Comparison of ENCODE assay signal across 15 cellular contexts in genomic region chr10:128429835-128430513, GRCh38.
DNase-seq lines count a peak whose midpoint lies in the region; ATAC-seq and TF ChIP-seq lines count a peak whose summit lies in the region.
"Had no signal": no experiment of that assay in that cellular context is flagged by ENCODE, and none has a peak within 500 bp of the region (broad histone marks: within the 10 kb centered on the region; RNA-seq: fewer than 3 reads in every experiment).

No MANE protein-coding gene starts in this region.

- in situ Hi-C loops in gastrocnemius medialis (cut with MboI; ENCODE audit: low sequenced_read_pairs in 4 of 4): no loop called here

- 73% methylated on average over 29 of the region's 33 CpGs for WGBS in esophagus muscularis mucosa

- no peaks in the 10 kb centered on the region for H3K36me3 ChIP-seq in esophagus muscularis mucosa
- no peaks in the 10 kb centered on the region for H3K36me3 ChIP-seq in gastrocnemius medialis
- H3K36me3 ChIP-seq: BLaER1 treated with 17β-estradiol and CSF1 and Interleukin-3, amounts not matched to agents 10 nM and 100 nM had no signal

- DNase-seq in DMS 273 (lab: John Stamatoyannopoulos, UW; ENCODE audit: unreplicated experiment): peak; percentile 15
- no peak for DNase-seq in DMS 273 treated with DMSO at 0.1 percent for 48 hours (lab: John Stamatoyannopoulos, UW)
- DNase-seq in DMS153 treated with DMSO at 0.1 percent for 48 hours (lab: John Stamatoyannopoulos, UW; ENCODE audit: unreplicated experiment): peak; percentile 50
- peak; percentile 1 for DNase-seq in NCI-H187 treated with DMSO at 0.1 percent for 48 hours (lab: John Stamatoyannopoulos, UW)
- peak; percentile 72 for DNase-seq in esophagus muscularis mucosa (ENCODE audit: extremely low spot score)
- DNase-seq in inferior parietal cortex (ENCODE audit: extremely low spot score): no peak
- DNase-seq in gastrocnemius medialis: no peak
- DNase-seq: NCI-H2081 treated with DMSO at 0.1 percent for 48 hours, NCI-H446, RPMI8226 had no signal

- TF ChIP-seq CTCF in esophagus muscularis mucosa (IDR thresholded peaks at IDR 0.05) (no peak), gastrocnemius medialis (IDR thresholded peaks at IDR 0.05 in 4 of 5, conservative IDR thresholded peaks at IDR 0.05 in 1 of 5) (no peak)

- peaks cover 0 to 48% (median 0%) of the 10 kb centered on the region in 4 donors for H3K27me3 ChIP-seq in esophagus muscularis mucosa
- no peaks in the 10 kb centered on the region for H3K27me3 ChIP-seq in gastrocnemius medialis
- H3K27me3 ChIP-seq: BLaER1 treated with 17β-estradiol and CSF1 and Interleukin-3, amounts not matched to agents 10 nM and 100 nM had no signal

- ATAC-seq in HG03520 (IDR thresholded peaks at IDR 0.05; ENCODE audit: unreplicated experiment) (no peak), gastrocnemius medialis (no peak)
- ATAC-seq: K562 had no signal

- H3K4me1 ChIP-seq in esophagus muscularis mucosa (no peaks in the 10 kb centered on the region), gastrocnemius medialis (no peaks in the 10 kb centered on the region)

- H3K27ac ChIP-seq in esophagus muscularis mucosa (replicated peaks in 1 of 4) (no peak overlapping the region), gastrocnemius medialis (no peak overlapping the region)
- H3K27ac ChIP-seq: 22Rv1; BLaER1 treated with 17β-estradiol and CSF1 and Interleukin-3, amounts not matched to agents 10 nM and 100 nM; HL-60 had no signal

- H3K9me3 ChIP-seq in esophagus muscularis mucosa: no peaks in the 10 kb centered on the region
- no peaks in the 10 kb centered on the region for H3K9me3 ChIP-seq in gastrocnemius medialis
- H3K9me3 ChIP-seq: BLaER1 treated with 17β-estradiol and CSF1 and Interleukin-3, amounts not matched to agents 10 nM and 100 nM had no signal

- intact Hi-C loops in esophagus muscularis mucosa (cut with DNase I) (no loop called here), gastrocnemius medialis (cut with DNase I; ENCODE audit: low total_unique reads) (no loop called here)

- H3K4me3 ChIP-seq in esophagus muscularis mucosa: no peak overlapping the region
- no peak overlapping the region for H3K4me3 ChIP-seq in gastrocnemius medialis
- H3K4me3 ChIP-seq: BLaER1 treated with 17β-estradiol and CSF1 and Interleukin-3, amounts not matched to agents 10 nM and 100 nM; K562 had no signal

- TF ChIP-seq EP300 in esophagus muscularis mucosa (IDR thresholded peaks at IDR 0.05): no peak

- TF ChIP-seq POLR2A in esophagus muscularis mucosa (IDR thresholded peaks at IDR 0.05; ENCODE audit: low read depth) (no peak), gastrocnemius medialis (IDR thresholded peaks at IDR 0.05) (no peak)

Comparison
In these comparisons a context has a peak if more than half of its experiments do, and no peak if none do; other contexts are left out.
1. DNase-seq: peak in DMS 273 (single experiment), DMS153 treated with DMSO at 0.1 percent for 48 hours (single experiment), NCI-H187 treated with DMSO at 0.1 percent for 48 hours (single experiment) and esophagus muscularis mucosa (single experiment); none in DMS 273 treated with DMSO at 0.1 percent for 48 hours (single experiment), inferior parietal cortex (single experiment) and gastrocnemius medialis (0 of 2).